ENCODE assay signal across 10 cellular contexts in the genomic region with DNA sequence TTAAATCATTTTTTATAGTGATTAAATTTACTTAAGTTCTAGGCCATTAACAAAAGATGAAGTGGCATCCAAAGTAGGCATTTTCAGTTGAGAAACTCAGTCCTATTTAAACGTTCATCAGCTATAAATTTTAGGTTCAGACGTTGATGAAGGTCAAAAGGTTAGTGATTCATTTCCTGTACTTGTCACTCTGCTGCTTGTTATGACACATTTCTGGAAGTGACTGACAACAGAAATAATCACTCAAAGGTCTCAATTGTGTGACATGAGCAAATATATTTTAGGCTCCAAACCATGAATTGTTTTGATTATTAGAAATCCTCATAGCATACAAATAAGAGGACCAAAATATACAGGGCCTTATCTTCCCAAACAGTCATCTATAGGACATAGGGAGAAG. TPM values are rescaled to one million over a fixed set of nuclear protein-coding genes. Genes with fewer than 3 reads are reported as not detected.
DNase-seq lines count a peak whose midpoint lies in the region; ATAC-seq and TF ChIP-seq lines count a peak whose summit lies in the region.
"Had no signal": no experiment of that assay in that cellular context is flagged by ENCODE, and none has a peak within 500 bp of the region (broad histone marks: within the 10 kb centered on the region; RNA-seq: fewer than 3 reads in every experiment).

No MANE protein-coding gene starts in this region.

- H3K27ac ChIP-seq in suprapubic skin = no peak overlapping the region
- H3K27ac ChIP-seq: epithelial cell of prostate had no signal

- peak; percentile 81 for ATAC-seq in GM19023 (IDR thresholded peaks at IDR 0.05; ENCODE audit: unreplicated experiment)
- ATAC-seq in HG02852 (IDR thresholded peaks at IDR 0.05; ENCODE audit: unreplicated experiment) = peak; percentile 92

- DNase-seq in AML-193 (lab: John Stamatoyannopoulos, UW) (peak; percentile 63 to 73), MV-4-11 (lab: John Stamatoyannopoulos, UW) (peak; percentile 28), hepatic stellate cell (ENCODE audit: low spot score) (no peak), suprapubic skin (ENCODE audit: low spot score in 2 of 2) (no peak), mucosa of gallbladder (ENCODE audit: low spot score) (no peak), DMS 273 (lab: John Stamatoyannopoulos, UW; ENCODE audit: unreplicated experiment) (no peak)
- DNase-seq: C1 segment of cervical spinal cord had no signal

- no peaks in the 10 kb centered on the region for H3K4me1 ChIP-seq in suprapubic skin

- 7% methylated on average over 2 of the region's 2 CpGs for WGBS in suprapubic skin

- no peak for TF ChIP-seq CTCF in suprapubic skin (IDR thresholded peaks at IDR 0.05)

- no peaks in the 10 kb centered on the region for H3K36me3 ChIP-seq in suprapubic skin

- no peak overlapping the region for H3K4me3 ChIP-seq in suprapubic skin

- no peaks in the 10 kb centered on the region for H3K9me3 ChIP-seq in suprapubic skin

- TF ChIP-seq EP300 in suprapubic skin (IDR thresholded peaks at IDR 0.05) = no peak

- no peak for TF ChIP-seq POLR2A in suprapubic skin (IDR thresholded peaks at IDR 0.05)

- H3K27me3 ChIP-seq in suprapubic skin = peaks cover 4% of the 10 kb centered on the region

RNA-seq across cellular contexts. Expression of a gene that starts 10.3 kb away (rescaled TPM):
- total RNA-seq in suprapubic skin (10 to 100 TPM; 22.9 to 35.2 (median 26.8) TPM), mucosa of gallbladder (9.5 TPM)

Comparison
In these comparisons a context has a peak if more than half of its experiments do, and no peak if none do; other contexts are left out.
1. DNase-seq: peak in AML-193 (2 of 2) and MV-4-11 (single experiment); none in hepatic stellate cell (single experiment), suprapubic skin (0 of 2), mucosa of gallbladder (single experiment) and DMS 273 (single experiment).